20 cellular contexts compared by ENCODE assay signal in the genomic region with DNA sequence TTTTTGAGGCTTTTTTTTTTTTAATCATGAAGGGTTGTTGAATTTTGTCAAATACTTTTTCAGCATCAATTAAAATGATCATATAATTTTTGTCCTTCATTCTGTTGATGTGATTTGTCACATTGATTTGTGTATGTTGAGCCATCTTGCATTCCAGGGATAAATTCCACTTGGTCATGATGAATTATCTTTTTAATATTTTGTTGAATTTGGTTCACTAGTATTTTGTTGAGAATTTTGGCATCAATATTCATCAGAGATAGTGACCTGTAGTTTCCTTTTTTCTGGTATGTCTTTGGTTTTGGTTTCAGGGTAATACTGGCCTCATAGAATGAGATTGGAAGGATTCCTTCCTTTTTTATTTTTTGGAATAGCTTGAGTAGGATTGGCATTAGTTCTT.
"Had no signal": no experiment of that assay in that cellular context is flagged by ENCODE, and none has a peak within 500 bp of the region (broad histone marks: within the 10 kb centered on the region; RNA-seq: fewer than 3 reads in every experiment).

No MANE protein-coding gene starts in this region.

- H3K27me3 Mint-ChIP-seq: activated B cell treated with CpG ODN at 0.5 μM for 24 hours; activated CD4-positive, alpha-beta memory T cell treated with anti-CD3 and anti-CD28 coated beads for 36 hours; activated CD4-positive, alpha-beta T cell treated with anti-CD3 and anti-CD28 coated beads for 36 hours; memory B cell; stimulated activated naive CD8-positive, alpha-beta T cell treated with anti-CD3 and anti-CD28 coated beads, Interleukin-15, amount 100 ng/mL, for 72 hours; T-helper 17 cell had no signal

- H3K9me3 ChIP-seq: pancreas, psoas muscle had no signal

- H3K27me3 ChIP-seq: heart right ventricle, pancreas, right atrium auricular region, tibial artery had no signal

- ATAC-seq: heart right ventricle, left colon, pancreas, psoas muscle had no signal

- H3K4me3 ChIP-seq: coronary artery, heart right ventricle, pancreas, psoas muscle, right atrium auricular region, tibial artery had no signal

- H3K4me3 Mint-ChIP-seq: activated B cell treated with CpG ODN at 0.5 μM for 24 hours; activated CD4-positive, alpha-beta memory T cell treated with anti-CD3 and anti-CD28 coated beads for 36 hours; activated CD4-positive, alpha-beta T cell treated with anti-CD3 and anti-CD28 coated beads for 36 hours; memory B cell; nephron progenitor cell; T-helper 17 cell had no signal

- H3K36me3 Mint-ChIP-seq: activated CD4-positive, alpha-beta memory T cell treated with anti-CD3 and anti-CD28 coated beads for 36 hours had no signal

- DNase-seq: activated B cell treated with CpG ODN at 0.5 μM for 24 hours; activated CD4-positive, alpha-beta memory T cell treated with anti-CD3 and anti-CD28 coated beads for 36 hours; activated CD4-positive, alpha-beta T cell treated with anti-CD3 and anti-CD28 coated beads for 36 hours; activated effector memory CD4-positive, alpha-beta T cell treated with anti-CD3 and anti-CD28 coated beads, Interleukin-2, amount 50 U/mL, for 16 hours; activated naive CD4-positive, alpha-beta T cell treated with anti-CD3 and anti-CD28 coated beads, Interleukin-2, amount 50 U/mL, for 16 hours; activated T-cell treated with anti-CD3 and anti-CD28 coated beads, Interleukin-2, amount 50 U/mL, for 48 hours; cerebellar nuclear complex; heart right ventricle; left colon; nephron progenitor cell; pancreas; psoas muscle; stimulated activated CD4-positive, alpha-beta T cell treated with anti-CD3 and anti-CD28 coated beads, Interleukin-4, amount 100 ng/mL, for 24 hours; stimulated activated naive CD8-positive, alpha-beta T cell treated with anti-CD3 and anti-CD28 coated beads, Interleukin-15, amount 100 ng/mL, for 72 hours; T-helper 17 cell; tibial artery had no signal

- H3K27ac Mint-ChIP-seq: activated B cell treated with CpG ODN at 0.5 μM for 24 hours; activated CD4-positive, alpha-beta memory T cell treated with anti-CD3 and anti-CD28 coated beads for 36 hours; activated CD4-positive, alpha-beta T cell treated with anti-CD3 and anti-CD28 coated beads for 36 hours; memory B cell; nephron progenitor cell had no signal

- H3K36me3 ChIP-seq: heart right ventricle, pancreas, right atrium auricular region, tibial artery had no signal

- H3K9me3 Mint-ChIP-seq: activated CD4-positive, alpha-beta memory T cell treated with anti-CD3 and anti-CD28 coated beads for 36 hours had no signal

- H3K4me1 ChIP-seq: heart right ventricle, psoas muscle, right atrium auricular region, tibial artery had no signal

- H3K27ac ChIP-seq: coronary artery, epithelial cell of prostate, pancreas, psoas muscle, right atrium auricular region, tibial artery had no signal
